In the genomic region with DNA sequence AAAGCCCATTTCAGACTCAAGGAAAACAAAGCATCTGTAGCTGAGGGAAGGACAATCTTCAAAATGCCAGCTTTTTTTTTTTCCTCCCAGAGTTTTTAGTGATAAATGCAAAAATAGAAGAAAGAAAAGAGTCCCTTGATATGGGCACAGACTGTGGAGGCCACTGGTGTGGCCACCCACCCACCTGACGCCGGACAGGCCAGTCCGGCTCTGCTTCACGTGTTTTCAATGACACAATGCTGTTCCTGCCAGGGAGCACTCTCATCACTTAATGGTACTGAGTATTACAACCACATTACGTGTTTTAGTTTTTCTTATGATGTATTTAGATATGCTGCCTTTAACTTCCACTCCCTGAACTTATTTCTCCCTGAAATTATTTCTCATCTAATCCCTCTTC, we compare ENCODE assay signal across 17 cellular contexts.
DNase-seq lines count a peak whose midpoint lies in the region; ATAC-seq and FAIRE-seq lines count a peak whose summit lies in the region.
"Had no signal": no experiment of that assay in that cellular context is flagged by ENCODE, and none has a peak within 500 bp of the region (broad histone marks: within the 10 kb centered on the region; RNA-seq: fewer than 3 reads in every experiment).

No MANE protein-coding gene starts in this region.

- no peak for DNase-seq in activated T-cell treated with anti-CD3 and anti-CD28 coated beads, Interleukin-2, amount 50 U/mL, for 72 hours
- no peak for DNase-seq in activated T-cell treated with anti-CD3 and anti-CD28 coated beads for 4 hours
- no peak for DNase-seq in HTR-8/SVneo (ENCODE audit: insufficient read length, low spot score)
- no peak for DNase-seq in activated naive CD8-positive, alpha-beta T cell treated with anti-CD3 and anti-CD28 coated beads, Interleukin-2, amount 50 U/mL, for 24 hours
- DNase-seq in natural killer cell treated with Interleukin-12 subunit alpha and Interleukin-12 subunit beta and Interleukin-15 and Interleukin-18, amount 100 ng/mL, for 72 hours (ENCODE audit: low spot score), result peak; percentile 15
- DNase-seq in inferior parietal cortex (ENCODE audit: extremely low spot score), result no peak
- DNase-seq: AML-193, DMS153, H9, NCI-H1417 treated with DMSO at 0.1 percent for 48 hours, NCI-H2029, NCI-H2171 treated with DMSO at 0.1 percent for 48 hours, NCI-H510A treated with DMSO at 0.1 percent for 48 hours, Peyer's patch, SHP77 treated with DMSO at 0.1 percent for 48 hours had no signal

- H3K9me3 Mint-ChIP-seq in activated T-cell treated with anti-CD3 and anti-CD28 coated beads, Interleukin-2, amount 50 U/mL, for 72 hours, result no peaks in the 10 kb centered on the region
- H3K9me3 Mint-ChIP-seq in activated naive CD8-positive, alpha-beta T cell treated with anti-CD3 and anti-CD28 coated beads, Interleukin-2, amount 50 U/mL, for 24 hours, result no peaks in the 10 kb centered on the region
- no peaks in the 10 kb centered on the region for H3K9me3 Mint-ChIP-seq in natural killer cell treated with Interleukin-12 subunit alpha and Interleukin-12 subunit beta and Interleukin-15 and Interleukin-18, amount 100 ng/mL, for 72 hours
- H3K9me3 Mint-ChIP-seq: H9 had no signal

- peaks cover 65% of the 10 kb centered on the region for H3K4me1 Mint-ChIP-seq in activated T-cell treated with anti-CD3 and anti-CD28 coated beads, Interleukin-2, amount 50 U/mL, for 72 hours (ENCODE audit: low read depth)
- peaks cover 63% of the 10 kb centered on the region for H3K4me1 Mint-ChIP-seq in activated naive CD8-positive, alpha-beta T cell treated with anti-CD3 and anti-CD28 coated beads, Interleukin-2, amount 50 U/mL, for 24 hours
- peaks cover 69 to 83% of the 10 kb centered on the region in 2 donors for H3K4me1 Mint-ChIP-seq in natural killer cell treated with Interleukin-12 subunit alpha and Interleukin-12 subunit beta and Interleukin-15 and Interleukin-18, amount 100 ng/mL, for 72 hours (ENCODE audit: low read depth in 2 of 2)

- ATAC-seq in activated T-cell treated with anti-CD3 and anti-CD28 coated beads, Interleukin-2, amount 50 U/mL, for 72 hours (replicated peaks in 1 of 2), result no peak
- ATAC-seq in activated naive CD8-positive, alpha-beta T cell treated with anti-CD3 and anti-CD28 coated beads, Interleukin-2, amount 50 U/mL, for 24 hours, result no peak
- no peak for ATAC-seq in natural killer cell treated with Interleukin-12 subunit alpha and Interleukin-12 subunit beta and Interleukin-15 and Interleukin-18, amount 100 ng/mL, for 72 hours
- ATAC-seq in HG03196 (IDR thresholded peaks at IDR 0.05; ENCODE audit: unreplicated experiment) (no peak), GM21786 (IDR thresholded peaks at IDR 0.05; ENCODE audit: unreplicated experiment) (no peak)

- H3K27ac Mint-ChIP-seq in activated T-cell treated with anti-CD3 and anti-CD28 coated beads, Interleukin-2, amount 50 U/mL, for 72 hours, result peak overlapping the region; percentile 91
- peak overlapping the region; percentile 76 for H3K27ac Mint-ChIP-seq in activated naive CD8-positive, alpha-beta T cell treated with anti-CD3 and anti-CD28 coated beads, Interleukin-2, amount 50 U/mL, for 24 hours
- H3K27ac Mint-ChIP-seq in natural killer cell treated with Interleukin-12 subunit alpha and Interleukin-12 subunit beta and Interleukin-15 and Interleukin-18, amount 100 ng/mL, for 72 hours, result peak overlapping the region; percentile 99 to 100
- H3K27ac Mint-ChIP-seq: H9 had no signal

- peak; percentile 73 for FAIRE-seq in HTR-8/SVneo (lab: Jason Lieb, UNC)

- H3K36me3 Mint-ChIP-seq in activated T-cell treated with anti-CD3 and anti-CD28 coated beads, Interleukin-2, amount 50 U/mL, for 72 hours (ENCODE audit: insufficient read depth in 2 of 2), result peaks cover 21 to 40% of the 10 kb centered on the region in 2 donors
- H3K36me3 Mint-ChIP-seq in activated naive CD8-positive, alpha-beta T cell treated with anti-CD3 and anti-CD28 coated beads, Interleukin-2, amount 50 U/mL, for 24 hours (ENCODE audit: low read depth), result peaks cover 79% of the 10 kb centered on the region
- peaks cover 46% of the 10 kb centered on the region for H3K36me3 Mint-ChIP-seq in natural killer cell treated with Interleukin-12 subunit alpha and Interleukin-12 subunit beta and Interleukin-15 and Interleukin-18, amount 100 ng/mL, for 72 hours

- no peaks in the 10 kb centered on the region for H3K27me3 Mint-ChIP-seq in activated T-cell treated with anti-CD3 and anti-CD28 coated beads, Interleukin-2, amount 50 U/mL, for 72 hours (ENCODE audit: low read depth)
- no peaks in the 10 kb centered on the region for H3K27me3 Mint-ChIP-seq in activated naive CD8-positive, alpha-beta T cell treated with anti-CD3 and anti-CD28 coated beads, Interleukin-2, amount 50 U/mL, for 24 hours
- H3K27me3 Mint-ChIP-seq in natural killer cell treated with Interleukin-12 subunit alpha and Interleukin-12 subunit beta and Interleukin-15 and Interleukin-18, amount 100 ng/mL, for 72 hours, result no peaks in the 10 kb centered on the region

- no peak overlapping the region for H3K4me3 Mint-ChIP-seq in activated T-cell treated with anti-CD3 and anti-CD28 coated beads, Interleukin-2, amount 50 U/mL, for 72 hours
- no peak overlapping the region for H3K4me3 Mint-ChIP-seq in activated naive CD8-positive, alpha-beta T cell treated with anti-CD3 and anti-CD28 coated beads, Interleukin-2, amount 50 U/mL, for 24 hours
- H3K4me3 Mint-ChIP-seq in natural killer cell treated with Interleukin-12 subunit alpha and Interleukin-12 subunit beta and Interleukin-15 and Interleukin-18, amount 100 ng/mL, for 72 hours, result no peak overlapping the region
- H3K4me3 Mint-ChIP-seq: H9 had no signal
